ENCODE assay signal across 1 cellular context in the genomic region with DNA sequence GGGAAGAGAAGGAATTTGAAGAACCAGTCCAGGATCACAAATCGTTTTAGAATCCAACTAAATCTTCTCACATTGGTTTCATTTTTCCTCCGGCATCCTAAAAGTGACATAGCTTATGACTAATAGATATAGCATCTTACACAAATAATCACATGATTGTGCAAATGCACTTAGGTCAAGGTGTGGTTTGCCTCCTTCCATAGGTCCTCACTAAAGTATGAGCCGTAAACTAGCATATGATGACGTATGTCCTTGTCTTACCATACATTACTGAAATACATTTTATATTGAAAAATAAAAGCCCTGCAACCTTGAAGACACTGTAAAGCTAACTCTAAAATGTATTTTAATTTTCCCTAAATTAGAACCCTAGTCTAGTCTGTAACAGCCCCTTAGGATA.
A peak's percentile ranks its signal among the peaks of the same experiment; 100 is the strongest.
TF ChIP-seq lines count a peak whose summit lies in the region.

No MANE protein-coding gene starts in this region.

TF ChIP-seq in HepG2, 621 proteins besides CTCF, POLR2A, EP300 and RAD21:
- TF ChIP-seq CREB1 (IDR thresholded peaks at IDR 0.05): peak; percentile 80
- TF ChIP-seq CREB1 (CRISPR knock-in tag; IDR thresholded peaks at IDR 0.05): no peak
- no peak for TF ChIP-seq CBFB (CRISPR knock-in tag; IDR thresholded peaks at IDR 0.05)
TF ChIP-seq in HepG2: peak in this region for 1.
